In the genomic region with DNA sequence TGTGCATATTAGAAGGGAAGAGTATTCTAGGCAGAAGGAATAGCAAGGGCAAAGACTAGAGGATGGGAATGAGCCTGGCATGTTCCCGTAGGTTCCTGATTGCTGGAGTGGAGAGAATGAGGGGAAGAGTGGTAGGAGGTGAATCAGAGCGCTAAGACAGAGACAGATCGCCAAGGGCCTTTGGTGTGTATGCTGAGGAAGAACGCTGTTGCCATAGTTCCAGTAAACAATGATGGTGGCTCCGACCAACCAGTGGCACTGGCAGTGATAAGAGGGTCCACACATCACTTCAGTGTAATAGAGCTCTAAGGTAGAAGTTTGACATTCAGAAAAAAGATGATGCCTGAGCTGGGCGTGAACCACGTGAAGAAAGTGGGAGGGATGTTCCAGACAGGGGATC, we compare ENCODE assay signal across 6 cellular contexts. TPM values are rescaled to one million over a fixed set of nuclear protein-coding genes. Genes with fewer than 3 reads are reported as not detected.
DNase-seq lines count a peak whose midpoint lies in the region; ATAC-seq and TF ChIP-seq lines count a peak whose summit lies in the region.

No MANE protein-coding gene starts in this region.

- no peaks in the 10 kb centered on the region for H3K9me3 ChIP-seq in BE2C

- H3K4me1 ChIP-seq in BE2C, result no peaks in the 10 kb centered on the region

- CTCF ChIA-PET in RWPE1 (lab: Yijun Ruan, JAX), result interaction anchor here (0.6 to 1.5 kb wide), 3 partner anchors 9 to 41 kb away, joined by 4 to 6 read pairs (median 4); partner anchors contain the start of gene RBM3

- no peaks in the 10 kb centered on the region for H3K27me3 ChIP-seq in BE2C

- POLR2A ChIA-PET in RWPE1 (lab: Yijun Ruan, JAX; ENCODE audit: low non-redundant PET), result interaction anchor here (0.6 kb wide), 1 partner anchor 38 kb away, joined by 3 read pairs; no protein-coding TSS in a partner anchor

- DNase-seq in BE2C, result no peak
- no peak for DNase-seq in RWPE1 (ENCODE audit: low spot score)
- peak; percentile 35 for DNase-seq in kidney tubule cell (ENCODE audit: low spot score)
- DNase-seq in SHP77 (lab: John Stamatoyannopoulos, UW), result no peak
- no peak for DNase-seq in NAMALWA (ENCODE audit: low spot score)
- no peak for DNase-seq in sciatic nerve (ENCODE audit: low spot score)

- TF ChIP-seq CTCF in BE2C (IDR thresholded peaks at IDR 0.05; ENCODE audit: low read depth, low read length), result no peak
- TF ChIP-seq CTCF in RWPE1 (conservative IDR thresholded peaks at IDR 0.05; ENCODE audit: low read depth), result no peak

- peak overlapping the region; percentile 84 for H3K27ac ChIP-seq in RWPE1

- ATAC-seq in sciatic nerve, result no peak

- H3K4me3 ChIP-seq in BE2C (ENCODE audit: low read depth, low read length), result peak overlapping the region; percentile 66

- intact Hi-C loops in sciatic nerve (cut with DNase I), result no loop called here

- no peaks in the 10 kb centered on the region for H3K36me3 ChIP-seq in BE2C

RNA-seq across cellular contexts. Expression of gene TBC1D25, which starts 1.0 kb away (rescaled TPM):
- 33.8 TPM for polyA plus RNA-seq in BE2C (2012; ENCODE audit: insufficient read depth, insufficient read length, low read depth)
- 15.3 TPM for total RNA-seq in sciatic nerve

RNA-seq across cellular contexts. Expression of gene EBP, which starts 18.9 kb away (rescaled TPM):
- polyA plus RNA-seq in BE2C (2012; ENCODE audit: insufficient read depth, insufficient read length, low read depth), result 208 TPM
- total RNA-seq in sciatic nerve, result 16.9 TPM

RNA-seq across cellular contexts. Expression of gene PORCN, which starts 31.7 kb away (rescaled TPM):
- 27.1 TPM for polyA plus RNA-seq in BE2C (2012; ENCODE audit: insufficient read depth, insufficient read length, low read depth)
- 7.4 TPM for total RNA-seq in sciatic nerve

RNA-seq across cellular contexts. Expression of gene RBM3, which starts 33.8 kb away (rescaled TPM):
- 514 TPM for polyA plus RNA-seq in BE2C (2012; ENCODE audit: insufficient read depth, insufficient read length, low read depth)
- total RNA-seq in sciatic nerve, result 150 TPM

RNA-seq across cellular contexts. Expression of gene WDR13, which starts 56.8 kb away (rescaled TPM):
- polyA plus RNA-seq in BE2C (2012; ENCODE audit: insufficient read depth, insufficient read length, low read depth), result 178 TPM
- 124 TPM for total RNA-seq in sciatic nerve
